Comparison of ENCODE assay signal across 1 cellular context in the genomic region with DNA sequence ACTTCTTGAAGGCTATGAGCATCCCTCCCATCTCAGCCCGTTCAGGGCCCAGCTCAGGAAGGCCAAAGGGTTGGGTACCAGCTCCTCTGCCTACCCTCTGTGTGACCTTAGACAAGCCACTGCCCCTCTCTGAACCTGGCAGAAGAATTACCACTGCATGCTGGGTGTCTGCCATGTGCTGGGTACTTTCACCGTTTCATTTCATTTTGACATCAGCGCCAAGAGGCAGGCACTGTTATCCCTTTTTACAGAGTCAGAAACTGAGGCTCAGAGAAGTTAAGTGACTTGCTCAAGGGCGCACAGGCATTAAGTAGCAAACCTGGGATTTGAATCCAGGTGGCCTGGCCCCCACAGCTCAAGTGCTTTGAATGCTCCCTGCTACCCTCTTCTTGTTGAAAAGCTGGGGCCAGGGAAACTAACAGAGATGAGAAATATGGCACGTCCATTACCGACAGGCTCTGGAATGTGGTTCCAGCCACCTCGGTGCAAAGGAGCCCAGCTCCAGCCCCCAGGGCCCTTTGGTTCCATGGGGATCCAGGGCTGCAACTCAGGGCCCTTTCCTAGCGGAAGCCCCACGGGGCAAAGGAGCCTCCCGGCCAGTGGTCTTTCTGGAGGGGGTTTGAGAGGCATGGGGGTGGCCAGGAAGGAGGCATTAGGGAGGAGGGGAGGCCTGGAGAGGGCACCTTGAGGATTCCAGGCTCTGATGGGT.
TF ChIP-seq lines count a peak whose summit lies in the region.

No MANE protein-coding gene starts in this region.

TF ChIP-seq in endothelial cell of umbilical vein, 7 proteins besides CTCF, POLR2A, EP300 and RAD21:
- no peak for TF ChIP-seq GATA2 (IDR thresholded peaks at IDR 0.05; ENCODE audit: insufficient read depth, insufficient read length, low read depth, low read length)
- no peak for TF ChIP-seq POLR2AphosphoS5 (IDR thresholded peaks at IDR 0.05; ENCODE audit: insufficient read depth, low read depth, low read length)
- TF ChIP-seq JUN (IDR thresholded peaks at IDR 0.05; ENCODE audit: borderline replicate concordance, insufficient read depth, insufficient read length, low read depth) = no peak
